In the genomic region with DNA sequence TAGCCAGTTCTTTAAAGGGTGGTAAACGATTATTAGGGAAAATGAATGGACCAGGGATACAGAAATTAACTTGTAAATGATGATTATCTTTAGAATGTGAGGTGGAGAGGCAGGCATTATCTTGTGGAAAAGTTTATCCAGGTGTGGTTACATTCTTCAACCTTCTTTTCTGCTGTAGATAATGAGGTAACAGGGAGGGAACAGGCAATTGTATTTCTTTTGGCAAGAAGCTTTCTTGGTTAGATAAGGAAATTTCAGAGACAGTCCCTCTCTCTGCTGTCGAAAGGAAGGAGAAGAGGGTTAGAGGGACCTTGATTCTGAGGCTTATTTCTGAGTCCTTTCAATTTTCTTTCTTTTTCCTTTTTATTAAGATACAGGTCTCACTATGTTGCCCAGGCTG, we compare ENCODE assay signal across 1 cellular context.
TF ChIP-seq lines count a peak whose summit lies in the region.

No MANE protein-coding gene starts in this region.

TF ChIP-seq in GM23338, 12 proteins besides CTCF, POLR2A, EP300 and RAD21 (continued from another document):
- TF ChIP-seq, protein P1, sequence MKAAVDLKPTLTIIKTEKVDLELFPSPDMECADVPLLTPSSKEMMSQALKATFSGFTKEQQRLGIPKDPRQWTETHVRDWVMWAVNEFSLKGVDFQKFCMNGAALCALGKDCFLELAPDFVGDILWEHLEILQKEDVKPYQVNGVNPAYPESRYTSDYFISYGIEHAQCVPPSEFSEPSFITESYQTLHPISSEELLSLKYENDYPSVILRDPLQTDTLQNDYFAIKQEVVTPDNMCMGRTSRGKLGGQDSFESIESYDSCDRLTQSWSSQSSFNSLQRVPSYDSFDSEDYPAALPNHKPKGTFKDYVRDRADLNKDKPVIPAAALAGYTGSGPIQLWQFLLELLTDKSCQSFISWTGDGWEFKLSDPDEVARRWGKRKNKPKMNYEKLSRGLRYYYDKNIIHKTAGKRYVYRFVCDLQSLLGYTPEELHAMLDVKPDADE (IDR thresholded peaks at IDR 0.05): no peak
